Comparison of ENCODE assay signal across 8 cellular contexts in the genomic region with DNA sequence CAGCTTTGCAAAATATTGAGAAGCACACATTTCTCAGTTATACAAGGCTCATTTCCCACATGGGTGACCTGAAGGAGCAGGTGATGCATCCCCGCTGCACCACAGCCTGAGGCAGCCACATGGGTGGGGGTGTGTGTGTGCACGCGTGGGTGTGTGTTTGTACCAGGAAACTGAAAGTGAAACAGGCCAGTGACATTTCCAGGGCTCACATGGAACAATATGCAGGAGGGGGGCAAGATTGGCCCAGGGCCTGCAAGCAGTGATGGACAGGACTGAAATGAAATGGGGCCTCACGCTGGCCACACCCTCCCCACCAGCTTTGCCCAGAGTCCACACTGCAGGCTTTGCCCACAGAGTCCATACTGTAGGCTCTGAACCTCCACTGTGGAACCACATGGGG.
DNase-seq lines count a peak whose midpoint lies in the region; ATAC-seq, FAIRE-seq and TF ChIP-seq lines count a peak whose summit lies in the region.

No MANE protein-coding gene starts in this region.

- no peaks in the 10 kb centered on the region for H3K36me3 Mint-ChIP-seq in nephron (ENCODE audit: low read depth)
- H3K36me3 Mint-ChIP-seq in stimulated activated effector memory CD8-positive, alpha-beta T cell treated with anti-CD3 and anti-CD28 coated beads, Interleukin-12 subunit alpha, Interleukin-12 subunit beta, amount 100 ng/mL, for 72 hours = no peaks in the 10 kb centered on the region

- TF ChIP-seq CTCF in nephron (IDR thresholded peaks at IDR 0.05; ENCODE audit: unreplicated experiment in 3 of 3) = no peak

- intact Hi-C loops in left ventricle myocardium superior (cut with micrococcal nuclease) = no loop called here

- H3K4me1 Mint-ChIP-seq in nephron = peaks cover 56% of the 10 kb centered on the region
- H3K4me1 Mint-ChIP-seq in stimulated activated effector memory CD8-positive, alpha-beta T cell treated with anti-CD3 and anti-CD28 coated beads, Interleukin-12 subunit alpha, Interleukin-12 subunit beta, amount 100 ng/mL, for 72 hours = peaks cover 34% of the 10 kb centered on the region

- H3K27ac Mint-ChIP-seq in nephron = peak overlapping the region; percentile 38 to 74 (median 38)
- peak overlapping the region; percentile 65 for H3K27ac Mint-ChIP-seq in stimulated activated effector memory CD8-positive, alpha-beta T cell treated with anti-CD3 and anti-CD28 coated beads, Interleukin-12 subunit alpha, Interleukin-12 subunit beta, amount 100 ng/mL, for 72 hours

- FAIRE-seq in frontal cortex (lab: Jason Lieb, UNC) = no peak

- H3K9me3 Mint-ChIP-seq in nephron = no peaks in the 10 kb centered on the region
- no peaks in the 10 kb centered on the region for H3K9me3 Mint-ChIP-seq in stimulated activated effector memory CD8-positive, alpha-beta T cell treated with anti-CD3 and anti-CD28 coated beads, Interleukin-12 subunit alpha, Interleukin-12 subunit beta, amount 100 ng/mL, for 72 hours

- DNase-seq in T-helper 1 cell (peak; percentile 19 to 48 (median 43)), NOMO-1 (lab: John Stamatoyannopoulos, UW; ENCODE audit: unreplicated experiment in 2 of 2) (no peak), left ventricle myocardium superior (no peak), frontal cortex (ENCODE audit: low spot score in 2 of 2) (no peak)
- DNase-seq in activated T-helper 9 cell treated with anti-CD3 and anti-CD28 coated beads, Interleukin-2, amount 50 U/mL, for 16 hours (ENCODE audit: low read depth) = peak; percentile 57
- peak in 1 of 2 donors; percentile 6 for DNase-seq in stimulated activated effector memory CD8-positive, alpha-beta T cell treated with anti-CD3 and anti-CD28 coated beads, Interleukin-12 subunit alpha, Interleukin-12 subunit beta, amount 100 ng/mL, for 72 hours (ENCODE audit: low spot score in 2 of 2)

- peaks cover 28% of the 10 kb centered on the region for H3K27me3 Mint-ChIP-seq in nephron (ENCODE audit: low read depth)

- ATAC-seq in stimulated activated effector memory CD8-positive, alpha-beta T cell treated with anti-CD3 and anti-CD28 coated beads, Interleukin-12 subunit alpha, Interleukin-12 subunit beta, amount 100 ng/mL, for 72 hours = peak; percentile 67
- ATAC-seq in GM21529 (IDR thresholded peaks at IDR 0.05; ENCODE audit: unreplicated experiment) (no peak), left ventricle myocardium superior (no peak)

- H3K4me3 Mint-ChIP-seq in nephron = no peak overlapping the region
- peak overlapping the region; percentile 19 for H3K4me3 Mint-ChIP-seq in stimulated activated effector memory CD8-positive, alpha-beta T cell treated with anti-CD3 and anti-CD28 coated beads, Interleukin-12 subunit alpha, Interleukin-12 subunit beta, amount 100 ng/mL, for 72 hours

Comparison
In these comparisons a context has a peak if more than half of its experiments do, and no peak if none do; other contexts are left out.
1. DNase-seq: peak in T-helper 1 cell (5 of 5) and activated T-helper 9 cell treated with anti-CD3 and anti-CD28 coated beads, Interleukin-2, amount 50 U/mL, for 16 hours (single experiment); none in NOMO-1 (0 of 2), left ventricle myocardium superior (single experiment) and frontal cortex (0 of 2).